28 cellular contexts compared by ENCODE assay signal in genomic region chr2:47028171-47028570, GRCh38.
DNase-seq lines count a peak whose midpoint lies in the region; ATAC-seq and TF ChIP-seq lines count a peak whose summit lies in the region.
"Had no signal": no experiment of that assay in that cellular context is flagged by ENCODE, and none has a peak within 500 bp of the region (broad histone marks: within the 10 kb centered on the region; RNA-seq: fewer than 3 reads in every experiment).

No MANE protein-coding gene starts in this region.

- peak overlapping the region; percentile 73 to 95 (median 95) for H3K27ac Mint-ChIP-seq in brain
- H3K27ac Mint-ChIP-seq: activated CD4-positive, alpha-beta memory T cell treated with anti-CD3 and anti-CD28 coated beads, Interleukin-2, amount 10 ng/mL, durations not matched to agents 7 days and 5 days had no signal

- H3K27me3 ChIP-seq in gastroesophageal sphincter (no peaks in the 10 kb centered on the region), muscle layer of colon (ENCODE audit: control insufficient read depth in 1 of 2, insufficient read depth in 2 of 2, low read length in 2 of 2) (no peaks in the 10 kb centered on the region)
- H3K27me3 ChIP-seq: MG63, tibial nerve had no signal

- H3K36me3 ChIP-seq in gastroesophageal sphincter (peaks cover 0 to 81% of the 10 kb centered on the region in 2 donors), muscle layer of colon (ENCODE audit: insufficient read depth, low read length) (peaks cover 68% of the 10 kb centered on the region)

- no peak overlapping the region for H3K9ac ChIP-seq in muscle layer of colon (ENCODE audit: low read length)
- H3K9ac ChIP-seq: KMS-11 had no signal

- peaks cover 61% of the 10 kb centered on the region for H3K4me1 Mint-ChIP-seq in brain
- H3K4me1 Mint-ChIP-seq: activated CD4-positive, alpha-beta memory T cell treated with anti-CD3 and anti-CD28 coated beads, Interleukin-2, amount 10 ng/mL, durations not matched to agents 7 days and 5 days had no signal

- no CpG with 5 or more reads among the region's 3 CpGs for WGBS in gastroesophageal sphincter (ENCODE audit: low coverage in 1 of 2), 2 donors

- TF ChIP-seq EP300 in gastroesophageal sphincter (IDR thresholded peaks at IDR 0.05): no peak

- H3K4me3 ChIP-seq in gastroesophageal sphincter: no peak overlapping the region
- no peak overlapping the region for H3K4me3 ChIP-seq in muscle layer of colon (ENCODE audit: low read depth in 1 of 2, low read length in 2 of 2)
- H3K4me3 ChIP-seq: MG63, smooth muscle cell, tibial nerve had no signal

- no peak for TF ChIP-seq POLR2A in gastroesophageal sphincter (IDR thresholded peaks at IDR 0.05)

- H3K9me3 Mint-ChIP-seq in brain: no peaks in the 10 kb centered on the region
- H3K9me3 Mint-ChIP-seq: activated CD4-positive, alpha-beta memory T cell treated with anti-CD3 and anti-CD28 coated beads, Interleukin-2, amount 10 ng/mL, durations not matched to agents 7 days and 5 days; naive thymus-derived CD8-positive, alpha-beta T cell; stimulated activated naive CD8-positive, alpha-beta T cell treated with anti-CD3 and anti-CD28 coated beads, Interleukin-15, amount 100 ng/mL, for 72 hours had no signal

- DNase-seq in substantia nigra (lab: John Stamatoyannopoulos, UW) (no peak), RKO (ENCODE audit: low spot score) (no peak), EL (no peak), cerebellar cortex (ENCODE audit: low spot score) (no peak)
- DNase-seq: activated CD4-positive, alpha-beta memory T cell treated with anti-CD3 and anti-CD28 coated beads, Interleukin-2, amount 10 ng/mL, durations not matched to agents 7 days and 5 days; activated CD4-positive, alpha-beta T cell treated with anti-CD3 and anti-CD28 coated beads for 1 hour; activated CD8-positive, alpha-beta memory T cell treated with anti-CD3 and anti-CD28 coated beads, Interleukin-2, amount 50 U/mL, for 4 hours; activated naive CD4-positive, alpha-beta T cell; C1 segment of cervical spinal cord; COR-L47; GDM1; glutamatergic neuron; HCEC 1CT; MG63; naive thymus-derived CD8-positive, alpha-beta T cell; NCI-H1105; NCI-H187 treated with DMSO at 0.1 percent for 48 hours; NCI-H2171 treated with DMSO at 0.1 percent for 48 hours; NCI-H524 treated with DMSO at 0.1 percent for 48 hours; SHP77 treated with DMSO at 0.1 percent for 48 hours; stimulated activated naive CD8-positive, alpha-beta T cell treated with anti-CD3 and anti-CD28 coated beads, Interleukin-15, amount 100 ng/mL, for 72 hours; SW 1271 had no signal

- H3K4me1 ChIP-seq in gastroesophageal sphincter (peaks cover 7 to 99% (median 60%) of the 10 kb centered on the region in 3 donors), muscle layer of colon (ENCODE audit: insufficient read depth, low read length) (peaks cover 65% of the 10 kb centered on the region)

- no peaks in the 10 kb centered on the region for H3K9me3 ChIP-seq in gastroesophageal sphincter
- no peaks in the 10 kb centered on the region for H3K9me3 ChIP-seq in muscle layer of colon (ENCODE audit: low read length)
- H3K9me3 ChIP-seq: MG63, tibial nerve had no signal

- no peak for ATAC-seq in gastroesophageal sphincter
- ATAC-seq: naive thymus-derived CD8-positive, alpha-beta T cell; stimulated activated naive CD8-positive, alpha-beta T cell treated with anti-CD3 and anti-CD28 coated beads, Interleukin-15, amount 100 ng/mL, for 72 hours had no signal

- H3K27ac ChIP-seq in gastroesophageal sphincter: peak overlapping the region in 3 of 4 donors; percentile 81 to 96 (median 95)
- peak overlapping the region; percentile 33 for H3K27ac ChIP-seq in muscle layer of colon (ENCODE audit: low read depth, low read length)
- H3K27ac ChIP-seq in substantia nigra (ENCODE audit: low read depth, low read length, poor library complexity, severe bottlenecking): peak overlapping the region; percentile 45
- H3K27ac ChIP-seq: KMS-11, tibial nerve had no signal

- H3K36me3 Mint-ChIP-seq in brain: peaks cover 20% of the 10 kb centered on the region

- TF ChIP-seq CTCF in brain (conservative IDR thresholded peaks at IDR 0.05) (no peak), gastroesophageal sphincter (IDR thresholded peaks at IDR 0.05) (no peak)

- H3K4me3 Mint-ChIP-seq in brain: no peak overlapping the region
- H3K4me3 Mint-ChIP-seq: activated CD4-positive, alpha-beta memory T cell treated with anti-CD3 and anti-CD28 coated beads, Interleukin-2, amount 10 ng/mL, durations not matched to agents 7 days and 5 days; naive thymus-derived CD8-positive, alpha-beta T cell; stimulated activated naive CD8-positive, alpha-beta T cell treated with anti-CD3 and anti-CD28 coated beads, Interleukin-15, amount 100 ng/mL, for 72 hours had no signal

- no peaks in the 10 kb centered on the region for H3K27me3 Mint-ChIP-seq in brain
- H3K27me3 Mint-ChIP-seq: activated CD4-positive, alpha-beta memory T cell treated with anti-CD3 and anti-CD28 coated beads, Interleukin-2, amount 10 ng/mL, durations not matched to agents 7 days and 5 days; naive thymus-derived CD8-positive, alpha-beta T cell; stimulated activated naive CD8-positive, alpha-beta T cell treated with anti-CD3 and anti-CD28 coated beads, Interleukin-15, amount 100 ng/mL, for 72 hours had no signal

Comparison
In these comparisons a context has a peak if more than half of its experiments do, and no peak if none do; other contexts are left out.
1. H3K27ac ChIP-seq: peak in every context shown above with its lines; median percentile 95 in gastroesophageal sphincter; 45 in substantia nigra; 33 in muscle layer of colon.